Comparison of ENCODE assay signal across 1 cellular context in the genomic region with DNA sequence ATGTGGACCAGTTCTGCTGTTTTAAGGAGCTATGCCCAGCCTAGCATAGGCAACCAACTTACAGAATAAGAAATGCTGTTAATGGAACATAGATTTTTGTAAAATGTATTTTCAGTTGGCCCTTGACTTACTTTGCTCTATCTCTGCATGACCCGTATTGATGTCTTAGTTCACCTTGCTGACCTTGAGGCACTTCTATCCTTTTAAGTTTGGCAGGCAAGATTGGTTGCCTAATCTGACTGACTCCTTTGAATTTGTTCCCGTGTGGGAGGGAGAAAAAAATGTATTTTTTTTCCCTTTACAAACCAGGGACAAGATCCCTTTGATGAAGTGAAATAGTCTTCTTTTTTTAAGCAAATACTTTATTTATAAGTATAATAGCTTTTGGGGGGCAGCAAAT.
TF ChIP-seq lines count a peak whose summit lies in the region.

No MANE protein-coding gene starts in this region.

TF ChIP-seq in HepG2, 621 proteins besides CTCF, POLR2A, EP300 and RAD21 (continued from another document and continues in another):
- TF ChIP-seq PRDM10 (CRISPR knock-in tag; IDR thresholded peaks at IDR 0.05; ENCODE audit: low read depth) (no peak), CHD2 (IDR thresholded peaks at IDR 0.05; ENCODE audit: low read depth, low read length) (no peak), HOXA9 (CRISPR knock-in tag; IDR thresholded peaks at IDR 0.05; ENCODE audit: borderline replicate concordance) (no peak), ZNF567 (CRISPR knock-in tag; IDR thresholded peaks at IDR 0.05; ENCODE audit: borderline replicate concordance) (no peak), ZSCAN20 (CRISPR knock-in tag; IDR thresholded peaks at IDR 0.05; ENCODE audit: borderline replicate concordance) (no peak), ZBTB1 (CRISPR knock-in tag; IDR thresholded peaks at IDR 0.05; ENCODE audit: borderline replicate concordance) (no peak), ZFYVE20 (CRISPR knock-in tag; IDR thresholded peaks at IDR 0.05; ENCODE audit: borderline replicate concordance, low read depth) (no peak), ZBTB33 (CRISPR knock-in tag; IDR thresholded peaks at IDR 0.05) (no peak), ASH2L (IDR thresholded peaks at IDR 0.05; ENCODE audit: insufficient read length, low read depth, low read length) (no peak), ZNF883 (CRISPR knock-in tag; IDR thresholded peaks at IDR 0.05; ENCODE audit: not compliant biosample characterization) (no peak), ZNF552 (CRISPR knock-in tag; IDR thresholded peaks at IDR 0.05; ENCODE audit: borderline replicate concordance) (no peak), ZBTB3 (CRISPR knock-in tag; IDR thresholded peaks at IDR 0.05; ENCODE audit: borderline replicate concordance, low read depth) (no peak), ZNF17 (CRISPR knock-in tag; IDR thresholded peaks at IDR 0.05) (no peak), ZNF543 (CRISPR knock-in tag; IDR thresholded peaks at IDR 0.05) (no peak), SAP130 (CRISPR knock-in tag; IDR thresholded peaks at IDR 0.05; ENCODE audit: low read depth) (peak; percentile 48), ELF3 (CRISPR knock-in tag; IDR thresholded peaks at IDR 0.05) (no peak), CCDC6 (CRISPR knock-in tag; IDR thresholded peaks at IDR 0.05) (no peak), ZNF75D (CRISPR knock-in tag; IDR thresholded peaks at IDR 0.05; ENCODE audit: borderline replicate concordance) (no peak), PITX1 (CRISPR knock-in tag; IDR thresholded peaks at IDR 0.05) (peak; percentile 67; the same call in 1 of the 2 replicates), NCOR1 (IDR thresholded peaks at IDR 0.05; ENCODE audit: borderline replicate concordance, low read length) (peak; percentile 67; the same call in 1 of the 2 replicates), ZNF660 (CRISPR knock-in tag; IDR thresholded peaks at IDR 0.05; ENCODE audit: borderline replicate concordance, low read depth) (no peak), ZBTB7B (CRISPR knock-in tag; IDR thresholded peaks at IDR 0.05) (no peak), KLF9 (CRISPR knock-in tag; IDR thresholded peaks at IDR 0.05; ENCODE audit: low read depth) (no peak), ZNF766 (CRISPR knock-in tag; IDR thresholded peaks at IDR 0.05; ENCODE audit: borderline replicate concordance) (no peak), XRCC5 (optimal IDR thresholded peaks at IDR 0.05; ENCODE audit: low read length) (no peak), ZMYM4 (CRISPR knock-in tag; IDR thresholded peaks at IDR 0.05) (no peak; the same call in 1 of the 2 replicates), ZNF775 (CRISPR knock-in tag; IDR thresholded peaks at IDR 0.05; ENCODE audit: borderline replicate concordance) (no peak), ZNF747 (CRISPR knock-in tag; IDR thresholded peaks at IDR 0.05; ENCODE audit: borderline replicate concordance) (no peak), SAFB2 (CRISPR knock-in tag; IDR thresholded peaks at IDR 0.05; ENCODE audit: borderline replicate concordance, low read depth) (no peak), SCMH1 (CRISPR knock-in tag; IDR thresholded peaks at IDR 0.05; ENCODE audit: borderline replicate concordance) (no peak), ZNF720 (CRISPR knock-in tag; IDR thresholded peaks at IDR 0.05) (no peak), CAMTA2 (CRISPR knock-in tag; IDR thresholded peaks at IDR 0.05; ENCODE audit: borderline replicate concordance) (no peak), ERF (CRISPR knock-in tag; IDR thresholded peaks at IDR 0.05) (no peak), FOXA3 (CRISPR knock-in tag; IDR thresholded peaks at IDR 0.05) (peak; percentile 82), ZNF207 (IDR thresholded peaks at IDR 0.05; ENCODE audit: borderline replicate concordance) (no peak), U2AF2 (IDR thresholded peaks at IDR 0.05; ENCODE audit: low read depth, low read length) (no peak), SIN3B (IDR thresholded peaks at IDR 0.05; ENCODE audit: low read length) (no peak), FOXK1 (CRISPR knock-in tag; IDR thresholded peaks at IDR 0.05; ENCODE audit: borderline replicate concordance, low read depth) (peak; percentile 78; the same call in 1 of the 2 replicates), KMT2B (CRISPR knock-in tag; IDR thresholded peaks at IDR 0.05) (no peak), NCOA1 (CRISPR knock-in tag; IDR thresholded peaks at IDR 0.05) (no peak), ZFX (CRISPR knock-in tag; IDR thresholded peaks at IDR 0.05; ENCODE audit: low read depth) (no peak), GATAD1 (CRISPR knock-in tag; IDR thresholded peaks at IDR 0.05) (no peak), NFE2L1 (CRISPR knock-in tag; IDR thresholded peaks at IDR 0.05; ENCODE audit: borderline replicate concordance) (no peak), HOXA5 (CRISPR knock-in tag; IDR thresholded peaks at IDR 0.05) (0 out of 2 replicates have a peak, but pooled peaks have one; percentile 12), ZNF577 (CRISPR knock-in tag; IDR thresholded peaks at IDR 0.05; ENCODE audit: borderline replicate concordance, low read depth) (no peak), RBAK (CRISPR knock-in tag; IDR thresholded peaks at IDR 0.05) (no peak), FOXP1 (IDR thresholded peaks at IDR 0.05) (no peak), FOXP1 (CRISPR knock-in tag; IDR thresholded peaks at IDR 0.05) (peak; percentile 78), ZNF24 (IDR thresholded peaks at IDR 0.05) (no peak)
- TF ChIP-seq, protein P1, sequence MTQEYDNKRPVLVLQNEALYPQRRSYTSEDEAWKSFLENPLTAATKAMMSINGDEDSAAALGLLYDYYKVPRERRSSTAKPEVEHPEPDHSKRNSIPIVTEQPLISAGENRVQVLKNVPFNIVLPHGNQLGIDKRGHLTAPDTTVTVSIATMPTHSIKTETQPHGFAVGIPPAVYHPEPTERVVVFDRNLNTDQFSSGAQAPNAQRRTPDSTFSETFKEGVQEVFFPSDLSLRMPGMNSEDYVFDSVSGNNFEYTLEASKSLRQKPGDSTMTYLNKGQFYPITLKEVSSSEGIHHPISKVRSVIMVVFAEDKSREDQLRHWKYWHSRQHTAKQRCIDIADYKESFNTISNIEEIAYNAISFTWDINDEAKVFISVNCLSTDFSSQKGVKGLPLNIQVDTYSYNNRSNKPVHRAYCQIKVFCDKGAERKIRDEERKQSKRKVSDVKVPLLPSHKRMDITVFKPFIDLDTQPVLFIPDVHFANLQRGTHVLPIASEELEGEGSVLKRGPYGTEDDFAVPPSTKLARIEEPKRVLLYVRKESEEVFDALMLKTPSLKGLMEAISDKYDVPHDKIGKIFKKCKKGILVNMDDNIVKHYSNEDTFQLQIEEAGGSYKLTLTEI (CRISPR knock-in tag; conservative IDR thresholded peaks at IDR 0.05), result no peak
- TF ChIP-seq, protein P2, sequence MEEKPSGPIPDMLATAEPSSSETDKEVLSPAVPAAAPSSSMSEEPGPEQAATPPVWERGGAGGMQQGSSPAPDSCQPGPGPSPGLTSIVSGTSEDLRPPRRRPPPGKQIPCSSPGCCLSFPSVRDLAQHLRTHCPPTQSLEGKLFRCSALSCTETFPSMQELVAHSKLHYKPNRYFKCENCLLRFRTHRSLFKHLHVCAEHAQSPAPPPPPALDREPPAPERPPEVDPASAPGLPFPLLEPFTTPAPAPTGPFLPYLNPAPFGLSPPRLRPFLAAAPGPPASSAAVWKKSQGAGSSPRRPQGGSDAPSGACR (CRISPR knock-in tag; IDR thresholded peaks at IDR 0.05), result no peak
- TF ChIP-seq, protein P3, sequence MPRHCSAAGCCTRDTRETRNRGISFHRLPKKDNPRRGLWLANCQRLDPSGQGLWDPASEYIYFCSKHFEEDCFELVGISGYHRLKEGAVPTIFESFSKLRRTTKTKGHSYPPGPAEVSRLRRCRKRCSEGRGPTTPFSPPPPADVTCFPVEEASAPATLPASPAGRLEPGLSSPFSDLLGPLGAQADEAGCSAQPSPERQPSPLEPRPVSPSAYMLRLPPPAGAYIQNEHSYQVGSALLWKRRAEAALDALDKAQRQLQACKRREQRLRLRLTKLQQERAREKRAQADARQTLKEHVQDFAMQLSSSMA (CRISPR knock-in tag; IDR thresholded peaks at IDR 0.05), result no peak
- TF ChIP-seq, protein P4, sequence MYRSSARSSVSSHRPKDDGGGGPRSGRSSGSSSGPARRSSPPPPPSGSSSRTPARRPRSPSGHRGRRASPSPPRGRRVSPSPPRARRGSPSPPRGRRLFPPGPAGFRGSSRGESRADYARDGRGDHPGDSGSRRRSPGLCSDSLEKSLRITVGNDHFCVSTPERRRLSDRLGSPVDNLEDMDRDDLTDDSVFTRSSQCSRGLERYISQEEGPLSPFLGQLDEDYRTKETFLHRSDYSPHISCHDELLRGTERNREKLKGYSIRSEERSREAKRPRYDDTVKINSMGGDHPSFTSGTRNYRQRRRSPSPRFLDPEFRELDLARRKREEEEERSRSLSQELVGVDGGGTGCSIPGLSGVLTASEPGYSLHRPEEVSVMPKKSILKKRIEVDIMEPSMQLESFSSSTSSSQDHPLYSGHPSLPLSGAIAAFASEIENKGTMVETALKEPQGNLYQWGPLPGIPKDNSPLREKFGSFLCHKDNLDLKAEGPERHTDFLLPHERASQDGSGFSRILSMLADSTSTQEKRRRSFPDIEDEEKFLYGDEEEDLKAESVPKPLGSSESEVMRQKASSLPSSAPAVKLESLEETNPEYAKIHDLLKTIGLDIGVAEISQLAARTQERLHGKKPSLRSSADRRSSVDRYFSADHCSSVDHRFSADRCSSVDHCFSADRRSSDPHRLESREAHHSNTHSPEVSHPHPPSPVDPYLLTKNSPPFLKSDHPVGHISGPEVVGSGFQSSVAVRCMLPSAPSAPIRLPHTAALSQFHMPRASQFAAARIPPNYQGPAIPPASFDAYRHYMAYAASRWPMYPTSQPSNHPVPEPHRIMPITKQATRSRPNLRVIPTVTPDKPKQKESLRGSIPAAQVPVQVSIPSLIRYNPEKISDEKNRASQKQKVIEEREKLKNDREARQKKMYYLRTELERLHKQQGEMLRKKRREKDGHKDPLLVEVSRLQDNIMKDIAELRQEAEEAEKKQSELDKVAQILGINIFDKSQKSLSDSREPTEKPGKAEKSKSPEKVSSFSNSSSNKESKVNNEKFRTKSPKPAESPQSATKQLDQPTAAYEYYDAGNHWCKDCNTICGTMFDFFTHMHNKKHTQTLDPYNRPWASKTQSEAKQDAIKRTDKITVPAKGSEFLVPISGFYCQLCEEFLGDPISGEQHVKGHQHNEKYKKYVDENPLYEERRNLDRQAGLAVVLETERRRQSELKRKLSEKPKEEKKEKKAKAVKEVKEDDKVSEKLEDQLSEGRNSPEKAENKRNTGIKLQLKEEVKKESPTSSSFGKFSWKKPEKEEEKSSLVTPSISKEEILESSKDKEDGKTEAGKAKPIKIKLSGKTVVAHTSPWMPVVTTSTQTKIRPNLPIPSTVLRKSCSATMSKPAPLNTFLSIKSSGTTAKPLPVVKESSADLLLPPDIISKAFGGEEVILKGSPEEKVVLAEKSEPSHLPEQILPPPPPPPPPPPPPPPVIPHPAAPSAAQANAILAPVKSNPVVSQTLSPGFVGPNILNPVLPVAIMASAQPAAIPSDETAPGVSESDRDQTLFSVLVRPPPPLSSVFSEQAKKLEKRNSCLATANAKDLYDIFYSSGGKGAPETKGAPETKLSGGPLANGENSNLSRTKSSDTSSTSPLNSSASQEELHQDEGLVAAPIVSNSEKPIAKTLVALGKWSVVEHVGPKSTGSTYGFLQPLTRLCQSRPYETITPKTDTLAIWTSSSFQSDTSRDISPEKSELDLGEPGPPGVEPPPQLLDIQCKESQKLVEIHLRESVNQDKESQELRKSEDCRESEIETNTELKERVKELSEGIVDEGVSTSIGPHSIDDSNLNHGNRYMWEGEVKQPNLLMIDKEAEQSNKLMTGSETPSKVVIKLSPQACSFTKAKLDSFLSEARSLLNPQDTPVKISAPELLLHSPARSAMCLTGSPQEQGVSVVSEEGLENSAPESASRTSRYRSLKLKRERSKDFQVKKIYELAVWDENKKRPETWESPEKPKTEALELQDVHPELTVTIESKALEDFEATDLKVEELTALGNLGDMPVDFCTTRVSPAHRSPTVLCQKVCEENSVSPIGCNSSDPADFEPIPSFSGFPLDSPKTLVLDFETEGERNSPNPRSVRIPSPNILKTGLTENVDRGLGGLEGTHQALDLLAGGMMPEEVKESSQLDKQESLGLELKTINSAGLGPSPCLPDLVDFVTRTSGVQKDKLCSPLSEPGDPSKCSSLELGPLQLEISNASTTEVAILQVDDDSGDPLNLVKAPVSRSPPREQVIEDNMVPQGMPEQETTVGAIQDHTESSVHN (CRISPR knock-in tag; IDR thresholded peaks at IDR 0.05), result no peak
